In genomic region chr2:205051417-205051816, GRCh38 we compare ENCODE assay signal across 19 cellular contexts.
DNase-seq lines count a peak whose midpoint lies in the region; TF ChIP-seq lines count a peak whose summit lies in the region.
"Had no signal": no experiment of that assay in that cellular context is flagged by ENCODE, and none has a peak within 500 bp of the region (broad histone marks: within the 10 kb centered on the region; RNA-seq: fewer than 3 reads in every experiment).

No MANE protein-coding gene starts in this region.

- H3K4me3 ChIP-seq in adipocyte (ENCODE audit: low read length): no peak overlapping the region
- no peak overlapping the region for H3K4me3 ChIP-seq in fibroblast of villous mesenchyme (ENCODE audit: low read depth, low read length)
- no peak overlapping the region for H3K4me3 ChIP-seq in retinal pigment epithelial cell (ENCODE audit: low read length)
- H3K4me3 ChIP-seq: ascending aorta, coronary artery, thyroid gland had no signal

- H3K36me3 Mint-ChIP-seq in activated CD4-positive, alpha-beta T cell treated with anti-CD3 and anti-CD28 coated beads, Interleukin-2, amount 10 ng/mL, durations not matched to agents 24 days and 14 days (ENCODE audit: low read depth): peaks cover 10% of the 10 kb centered on the region

- no peak overlapping the region for H3K9ac ChIP-seq in adipocyte (ENCODE audit: low read length)

- H3K9me3 Mint-ChIP-seq in activated CD4-positive, alpha-beta T cell treated with anti-CD3 and anti-CD28 coated beads, Interleukin-2, amount 10 ng/mL, durations not matched to agents 24 days and 14 days: peaks cover 29% of the 10 kb centered on the region

- intact Hi-C loops in activated CD4-positive, alpha-beta T cell treated with anti-CD3 and anti-CD28 coated beads, Interleukin-2, amount 10 ng/mL, durations not matched to agents 24 days and 14 days (cut with micrococcal nuclease): no loop called here

- TF ChIP-seq CTCF in fibroblast of villous mesenchyme (IDR thresholded peaks at IDR 0.05; ENCODE audit: insufficient read depth, low read depth, low read length) (peak; percentile 38), retinal pigment epithelial cell (conservative IDR thresholded peaks at IDR 0.05; ENCODE audit: low read depth, low read length) (peak; percentile 49)

- H3K27me3 ChIP-seq in adipocyte (replicated peaks; ENCODE audit: control insufficient read depth, insufficient read depth, low read length): no peaks in the 10 kb centered on the region
- H3K27me3 ChIP-seq: ascending aorta, thyroid gland had no signal

- DNase-seq in HCEC 1CT: peak; percentile 14
- DNase-seq in adipocyte (ENCODE audit: low read depth): peak; percentile 29
- peak; percentile 11 for DNase-seq in fibroblast of villous mesenchyme (ENCODE audit: low read depth)
- DNase-seq in retinal pigment epithelial cell (ENCODE audit: low read depth): no peak
- DNase-seq in NCI-H146 (lab: John Stamatoyannopoulos, UW): no peak
- DNase-seq in NCI-H446 treated with DMSO at 0.1 percent for 48 hours (lab: John Stamatoyannopoulos, UW): no peak
- DNase-seq in activated CD4-positive, alpha-beta T cell treated with anti-CD3 and anti-CD28 coated beads, Interleukin-2, amount 10 ng/mL, durations not matched to agents 24 days and 14 days: no peak
- DNase-seq in CD1c-positive myeloid dendritic cell (ENCODE audit: extremely low spot score): no peak
- DNase-seq: activated CD4-positive, alpha-beta T cell treated with anti-CD3 and anti-CD28 coated beads, Interleukin-2, amount 50 U/mL, for 4 hours; activated naive CD4-positive, alpha-beta T cell; CD4-positive, alpha-beta memory T cell; NCI-H2029; NCI-H510A treated with DMSO at 0.1 percent for 48 hours; SHP77; stimulated activated naive B cell treated with anti-CD40 and anti-IgM and Interleukin-4, amounts not matched to agents 10 μg/mL and 1 μg/mL and 100 μg/mL, for 72 hours; thyroid gland had no signal

- peaks cover 1% of the 10 kb centered on the region for H3K4me1 Mint-ChIP-seq in activated CD4-positive, alpha-beta T cell treated with anti-CD3 and anti-CD28 coated beads, Interleukin-2, amount 10 ng/mL, durations not matched to agents 24 days and 14 days

- no peak overlapping the region for H3K27ac Mint-ChIP-seq in activated CD4-positive, alpha-beta T cell treated with anti-CD3 and anti-CD28 coated beads, Interleukin-2, amount 10 ng/mL, durations not matched to agents 24 days and 14 days
- H3K27ac Mint-ChIP-seq: CD4-positive, alpha-beta memory T cell; stimulated activated naive B cell treated with anti-CD40 and anti-IgM and Interleukin-4, amounts not matched to agents 10 μg/mL and 1 μg/mL and 100 μg/mL, for 72 hours had no signal

- no peak overlapping the region for H3K4me3 Mint-ChIP-seq in activated CD4-positive, alpha-beta T cell treated with anti-CD3 and anti-CD28 coated beads, Interleukin-2, amount 10 ng/mL, durations not matched to agents 24 days and 14 days
- H3K4me3 Mint-ChIP-seq: CD4-positive, alpha-beta memory T cell; naive thymus-derived CD4-positive, alpha-beta T cell; stimulated activated naive B cell treated with anti-CD40 and anti-IgM and Interleukin-4, amounts not matched to agents 10 μg/mL and 1 μg/mL and 100 μg/mL, for 72 hours had no signal

- peaks cover 7% of the 10 kb centered on the region for H3K36me3 ChIP-seq in adipocyte (ENCODE audit: control insufficient read depth, insufficient read depth, low read length, severe bottlenecking)
- H3K36me3 ChIP-seq: thyroid gland had no signal

- no peaks in the 10 kb centered on the region for H3K27me3 Mint-ChIP-seq in activated CD4-positive, alpha-beta T cell treated with anti-CD3 and anti-CD28 coated beads, Interleukin-2, amount 10 ng/mL, durations not matched to agents 24 days and 14 days
- H3K27me3 Mint-ChIP-seq: CD4-positive, alpha-beta memory T cell; naive thymus-derived CD4-positive, alpha-beta T cell had no signal

- no peaks in the 10 kb centered on the region for H3K9me3 ChIP-seq in adipocyte (ENCODE audit: control insufficient read depth, low read length)
- H3K9me3 ChIP-seq: ascending aorta, thyroid gland had no signal

- peaks cover 19% of the 10 kb centered on the region for H3K4me1 ChIP-seq in adipocyte (ENCODE audit: control insufficient read depth, insufficient read depth, low read length)
- H3K4me1 ChIP-seq: ascending aorta, thyroid gland had no signal

Comparison
In these comparisons a context has a peak if more than half of its experiments do, and no peak if none do; other contexts are left out.
1. DNase-seq: peak in HCEC 1CT (single experiment), adipocyte (single experiment) and fibroblast of villous mesenchyme (single experiment); none in retinal pigment epithelial cell (single experiment), NCI-H146 (single experiment), NCI-H446 treated with DMSO at 0.1 percent for 48 hours (single experiment), activated CD4-positive, alpha-beta T cell treated with anti-CD3 and anti-CD28 coated beads, Interleukin-2, amount 10 ng/mL, durations not matched to agents 24 days and 14 days (single experiment) and CD1c-positive myeloid dendritic cell (single experiment).